ENCODE assay signal across 24 cellular contexts in the genomic region with DNA sequence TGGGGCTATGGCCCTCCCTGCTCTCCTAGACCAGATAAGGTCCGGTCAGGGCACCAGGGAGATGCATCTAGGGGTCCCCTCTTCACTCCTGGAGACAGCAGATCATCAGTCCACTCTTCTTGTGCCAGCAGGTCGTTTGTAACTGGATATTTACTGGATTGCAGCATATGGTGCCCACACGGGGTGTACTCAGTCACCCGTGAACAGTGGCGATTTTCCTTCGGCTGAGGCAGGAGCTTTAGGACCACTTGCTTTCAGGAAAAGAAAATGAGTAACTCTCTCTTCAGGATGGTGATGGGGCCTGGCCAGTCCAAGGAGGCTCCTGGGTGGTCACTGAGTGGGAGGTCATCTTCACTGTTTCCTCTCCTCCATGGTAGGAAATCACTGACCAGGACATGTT. TPM values are rescaled to one million over a fixed set of nuclear protein-coding genes. Genes with fewer than 3 reads are reported as not detected.
"Had no signal": no experiment of that assay in that cellular context is flagged by ENCODE, and none has a peak within 500 bp of the region (broad histone marks: within the 10 kb centered on the region; RNA-seq: fewer than 3 reads in every experiment).

No MANE protein-coding gene starts in this region.

- H3K27ac Mint-ChIP-seq: activated naive CD8-positive, alpha-beta T cell treated with anti-CD3 and anti-CD28 coated beads, Interleukin-2, amount 10 ng/mL, durations not matched to agents 7 days and 5 days; activated T-helper 2 cell treated with anti-CD3 and anti-CD28 coated beads, Interferon-gamma antibody, Interleukin-2, Interleukin-4, amounts not matched to agents 10 μg/mL and 5 μg/mL and 100 μg/mL, durations not matched to agents 14 hours and 24 hours and 36 hours; immature natural killer cell; natural killer cell had no signal

- H3K4me3 Mint-ChIP-seq: activated naive CD8-positive, alpha-beta T cell treated with anti-CD3 and anti-CD28 coated beads, Interleukin-2, amount 10 ng/mL, durations not matched to agents 7 days and 5 days; activated T-cell treated with anti-CD3 and anti-CD28 coated beads, Interleukin-2, amount 50 U/mL, for 4 hours; immature natural killer cell; natural killer cell had no signal

- H3K4me1 ChIP-seq: left ventricle myocardium inferior, pancreas, psoas muscle, right atrium auricular region, spleen, thyroid gland had no signal

- H3K27me3 Mint-ChIP-seq: activated naive CD8-positive, alpha-beta T cell treated with anti-CD3 and anti-CD28 coated beads, Interleukin-2, amount 10 ng/mL, durations not matched to agents 7 days and 5 days had no signal

- H3K79me2 ChIP-seq: hepatocyte had no signal

- H3K4me3 ChIP-seq: cardiac muscle cell, hepatocyte, left ventricle myocardium inferior, pancreas, psoas muscle, right atrium auricular region, spleen, thyroid gland had no signal

- H3K27me3 ChIP-seq: cardiac muscle cell, hepatocyte, neutrophil, pancreas, right atrium auricular region, spleen, thyroid gland had no signal

- H3K4me2 ChIP-seq: hepatocyte had no signal

- DNase-seq: activated naive CD4-positive, alpha-beta T cell treated with Interleukin-2 at 50 U/mL for 16 hours; activated naive CD8-positive, alpha-beta T cell treated with anti-CD3 and anti-CD28 coated beads, Interleukin-2, amount 10 ng/mL, durations not matched to agents 7 days and 5 days; activated T-cell treated with anti-CD3 and anti-CD28 coated beads, Interleukin-2, amount 50 U/mL, for 4 hours; amygdala; effector memory CD4-positive, alpha-beta T cell; foreskin melanocyte; immature natural killer cell; left ventricle myocardium inferior; midbrain; natural killer cell; pancreas; psoas muscle; spleen; stimulated activated CD4-positive, alpha-beta T cell treated with anti-CD3 and anti-CD28 coated beads, Interleukin-4, amount 100 ng/mL, for 1 hour; stimulated activated naive CD4-positive, alpha-beta T cell treated with Interleukin-2 at 50 U/mL for 16 hours; T-helper 2 cell; thyroid gland had no signal

- H3K9me3 Mint-ChIP-seq: activated naive CD8-positive, alpha-beta T cell treated with anti-CD3 and anti-CD28 coated beads, Interleukin-2, amount 10 ng/mL, durations not matched to agents 7 days and 5 days; activated T-cell treated with anti-CD3 and anti-CD28 coated beads, Interleukin-2, amount 50 U/mL, for 4 hours; activated T-helper 2 cell treated with anti-CD3 and anti-CD28 coated beads, Interferon-gamma antibody, Interleukin-2, Interleukin-4, amounts not matched to agents 10 μg/mL and 5 μg/mL and 100 μg/mL, durations not matched to agents 14 hours and 24 hours and 36 hours; immature natural killer cell; natural killer cell had no signal

- H3K4me1 Mint-ChIP-seq: natural killer cell had no signal

- ATAC-seq: activated T-cell treated with anti-CD3 and anti-CD28 coated beads, Interleukin-2, amount 50 U/mL, for 4 hours; esophagus mucosa; natural killer cell; pancreas; psoas muscle had no signal

- H3K27ac ChIP-seq: cardiac muscle cell, hepatocyte, left ventricle myocardium inferior, neutrophil, pancreas, psoas muscle, right atrium auricular region, spleen, thyroid gland had no signal

RNA-seq across cellular contexts. Expression of a gene that starts 47.8 kb away (rescaled TPM):
- total RNA-seq: dermis microvascular lymphatic vessel endothelial cell, left ventricle myocardium inferior, psoas muscle, right atrium auricular region, thyroid gland had no signal
- polyA plus RNA-seq: immature natural killer cell had no signal
